ENCODE assay signal across 6 cellular contexts in the genomic region with DNA sequence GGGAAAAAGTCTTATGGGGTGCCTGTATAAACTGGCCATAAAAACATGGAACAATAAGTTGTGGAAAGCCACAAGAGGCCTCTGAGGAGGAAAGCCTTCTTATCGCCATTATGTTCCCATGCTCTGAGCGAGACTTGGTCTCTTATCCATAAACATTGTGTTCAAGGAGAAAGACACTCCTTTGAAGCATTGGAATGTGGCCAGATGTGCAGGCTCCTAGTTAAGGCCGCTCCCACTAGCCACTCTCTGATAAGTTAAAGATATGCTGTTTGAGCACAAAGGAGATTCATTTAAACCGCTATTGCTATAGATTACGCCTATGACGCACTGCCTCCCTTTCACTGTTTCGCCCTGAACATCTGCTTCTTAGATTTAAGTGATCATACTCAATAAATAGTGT. TPM values are rescaled to one million over a fixed set of nuclear protein-coding genes. Genes with fewer than 3 reads are reported as not detected.
"Had no signal": no experiment of that assay in that cellular context is flagged by ENCODE, and none has a peak within 500 bp of the region (broad histone marks: within the 10 kb centered on the region; RNA-seq: fewer than 3 reads in every experiment).

No MANE protein-coding gene starts in this region.

RNA-seq across cellular contexts. Expression of a gene that starts 17.8 kb away (rescaled TPM):
- total RNA-seq: HepG2, HT-29, HT1080, IMR-90, K562 had no signal
- polyA plus RNA-seq: HepG2, IgD-negative memory B cell, IMR-90, K562 had no signal

RNA-seq across cellular contexts. Expression of a gene that starts 46.1 kb away (rescaled TPM):
- total RNA-seq: HepG2, HT-29, HT1080, IMR-90, K562 had no signal
- polyA plus RNA-seq: HepG2, IgD-negative memory B cell, IMR-90, K562 had no signal
